In the genomic region with DNA sequence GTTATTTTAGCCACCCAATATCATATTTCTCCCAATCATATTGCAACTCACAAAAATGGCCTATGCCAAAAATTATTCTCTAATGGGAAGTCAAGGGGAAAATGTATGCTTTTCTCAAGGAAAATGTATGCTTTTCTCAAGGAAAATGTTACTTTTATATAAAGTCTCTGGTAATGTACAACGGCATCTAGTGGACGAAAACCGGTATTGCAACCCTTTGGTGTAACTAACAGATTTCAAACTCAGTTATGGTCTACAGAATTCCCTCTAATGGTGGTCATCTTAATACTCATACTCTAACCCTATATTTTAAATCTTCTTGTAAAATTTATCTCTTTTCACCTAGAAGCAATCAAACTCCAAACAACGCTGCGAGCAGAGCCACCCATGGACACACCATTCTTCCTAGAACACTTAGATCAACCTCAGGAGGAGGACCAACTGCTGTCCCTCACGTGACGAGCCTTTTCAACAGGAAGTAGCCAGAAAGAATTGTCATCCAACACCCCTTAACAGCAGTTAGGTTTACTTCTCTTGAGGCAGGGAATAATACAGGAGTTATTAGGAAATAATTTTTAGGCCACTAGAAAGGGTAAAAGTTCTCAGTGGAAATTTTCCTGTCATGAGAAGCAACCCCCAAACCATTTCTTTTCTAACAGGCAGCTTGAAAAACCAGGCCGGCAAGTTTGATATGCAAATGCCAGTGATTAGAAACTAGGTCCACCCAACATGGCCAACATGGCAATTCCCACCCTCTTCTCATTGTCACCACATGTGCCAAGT, we compare ENCODE assay signal across 9 cellular contexts. TPM values are rescaled to one million over a fixed set of nuclear protein-coding genes. Genes with fewer than 3 reads are reported as not detected.
DNase-seq lines count a peak whose midpoint lies in the region; ATAC-seq and TF ChIP-seq lines count a peak whose summit lies in the region.
"Had no signal": no experiment of that assay in that cellular context is flagged by ENCODE, and none has a peak within 500 bp of the region (broad histone marks: within the 10 kb centered on the region; RNA-seq: fewer than 3 reads in every experiment).

No MANE protein-coding gene starts in this region.

- H2AFZ ChIP-seq in KMS-11 (ENCODE audit: low read depth) (no peak overlapping the region), hepatocyte (no peak overlapping the region)

- TF ChIP-seq CTCF in heart right ventricle (IDR thresholded peaks at IDR 0.05) (peak; percentile 70 to 87 (median 82)), KMS-11 (conservative IDR thresholded peaks at IDR 0.05; ENCODE audit: low read depth, low read length) (peak; percentile 77), hepatocyte (IDR thresholded peaks at IDR 0.05; ENCODE audit: poor library complexity) (peak; percentile 83)

- no peak for ATAC-seq in heart right ventricle
- no peak for ATAC-seq in left cardiac atrium
- ATAC-seq in GM21529 (IDR thresholded peaks at IDR 0.05; ENCODE audit: unreplicated experiment) = no peak
- ATAC-seq in HG03139 (IDR thresholded peaks at IDR 0.05; ENCODE audit: unreplicated experiment) = no peak

- H3K4me3 ChIP-seq in heart right ventricle = no peak overlapping the region
- no peak overlapping the region for H3K4me3 ChIP-seq in KMS-11 (IDR thresholded peaks at IDR 0.05; ENCODE audit: insufficient read depth, low read depth, low read length)
- no peak overlapping the region for H3K4me3 ChIP-seq in hepatocyte

- H3K9ac ChIP-seq in KMS-11 = no peak overlapping the region

- H3K79me2 ChIP-seq in KMS-11 (ENCODE audit: insufficient read depth, low read depth) = no peaks in the 10 kb centered on the region
- no peaks in the 10 kb centered on the region for H3K79me2 ChIP-seq in hepatocyte

- no peaks in the 10 kb centered on the region for H3K9me2 ChIP-seq in hepatocyte (replicated peaks; ENCODE audit: insufficient read depth)

- WGBS in heart right ventricle, 2 donors = 18 to 19% methylated on average over 8 of the region's 8 CpGs
- 32% methylated on average over 8 of the region's 8 CpGs for WGBS in hepatocyte (ENCODE audit: low lambda C conversion rate, missing lambda C conversion rate)

- intact Hi-C loops in heart right ventricle (cut with DNase I) = no loop called here
- intact Hi-C loops in left cardiac atrium (cut with DNase I) = no loop called here

- H3K27ac ChIP-seq in heart right ventricle = no peak overlapping the region
- no peak overlapping the region for H3K27ac ChIP-seq in KMS-11
- H3K27ac ChIP-seq in hepatocyte = no peak overlapping the region

- no peaks in the 10 kb centered on the region for H3K36me3 ChIP-seq in heart right ventricle
- H3K36me3 ChIP-seq in KMS-11 (ENCODE audit: insufficient read depth) = no peaks in the 10 kb centered on the region
- no peaks in the 10 kb centered on the region for H3K36me3 ChIP-seq in hepatocyte (replicated peaks; ENCODE audit: insufficient read depth, low read depth)

- H3K4me2 ChIP-seq in KMS-11 = no peak overlapping the region
- no peak overlapping the region for H3K4me2 ChIP-seq in hepatocyte

- no peak for DNase-seq in heart right ventricle
- DNase-seq in left cardiac atrium = no peak
- peak; percentile 18 to 22 for DNase-seq in activated CD4-positive, alpha-beta T cell treated with anti-CD3 and anti-CD28 coated beads, Interleukin-2, amount 50 U/mL, for 4 hours
- DNase-seq in hepatocyte (ENCODE audit: low spot score) = peak; percentile 56
- DNase-seq in stimulated activated CD8-positive, alpha-beta memory T cell treated with anti-CD3 and anti-CD28 coated beads, Interleukin-12 subunit alpha, Interleukin-12 subunit beta, amount 100 ng/mL, for 1 hour (ENCODE audit: low read depth) = peak; percentile 15

- no peaks in the 10 kb centered on the region for H4K20me1 ChIP-seq in KMS-11 (ENCODE audit: insufficient read depth)
- no peaks in the 10 kb centered on the region for H4K20me1 ChIP-seq in hepatocyte (ENCODE audit: insufficient read depth, poor library complexity, severe bottlenecking)

- H3K4me1 ChIP-seq in heart right ventricle = no peaks in the 10 kb centered on the region
- H3K4me1 ChIP-seq in KMS-11 (ENCODE audit: low read depth, poor library complexity, severe bottlenecking) = peaks cover 8% of the 10 kb centered on the region
- H3K4me1 ChIP-seq in hepatocyte (ENCODE audit: insufficient read depth) = no peaks in the 10 kb centered on the region

- no peaks in the 10 kb centered on the region for H3K9me3 ChIP-seq in heart right ventricle
- no peaks in the 10 kb centered on the region for H3K9me3 ChIP-seq in hepatocyte (ENCODE audit: low read depth)

- H3K27me3 ChIP-seq in heart right ventricle = peaks cover 0 to 23% (median 8%) of the 10 kb centered on the region in 7 donors
- H3K27me3 ChIP-seq in KMS-11 (ENCODE audit: insufficient read depth, low read depth) = no peaks in the 10 kb centered on the region
- no peaks in the 10 kb centered on the region for H3K27me3 ChIP-seq in hepatocyte

RNA-seq across cellular contexts. Expression of a gene that starts 20.1 kb away (rescaled TPM):
- total RNA-seq in heart right ventricle (not detected), left cardiac atrium (not detected), hepatocyte (4.9 and 5.6 TPM in 2 replicates)
- polyA plus RNA-seq in heart right ventricle (not detected), hepatocyte (1.5 and 2.5 TPM in 2 replicates)
- polyA plus RNA-seq: esophagus had no signal

RNA-seq across cellular contexts. Expression of a gene that starts 50.0 kb away (rescaled TPM):
- total RNA-seq in heart right ventricle (under 1 TPM in 3 of 10 donors, not detected in 7; 0.20 to 0.25 (median 0.21) TPM), left cardiac atrium (under 1 TPM; 0.24 to 0.26 TPM), hepatocyte (not detected in 2 replicates)
- polyA plus RNA-seq in heart right ventricle (under 1 TPM; 0.22 to 0.36 TPM), hepatocyte (0.19 TPM in 1 of 2 replicates, not detected in the other)

Comparison
In these comparisons a context has a peak if more than half of its experiments do, and no peak if none do; other contexts are left out.
1. DNase-seq: peak in activated CD4-positive, alpha-beta T cell treated with anti-CD3 and anti-CD28 coated beads, Interleukin-2, amount 50 U/mL, for 4 hours (2 of 2), hepatocyte (single experiment) and stimulated activated CD8-positive, alpha-beta memory T cell treated with anti-CD3 and anti-CD28 coated beads, Interleukin-12 subunit alpha, Interleukin-12 subunit beta, amount 100 ng/mL, for 1 hour (single experiment); none in heart right ventricle (0 of 2) and left cardiac atrium (single experiment).
2. Peak in every context shown above with its lines, with median percentiles within 50 percentile points of each other: CTCF ChIP-seq.